Comparison of ENCODE assay signal across 8 cellular contexts in genomic region chr5:100779669-100780375, GRCh38.
A peak's percentile ranks its signal among the peaks of the same experiment; 100 is the strongest.
DNase-seq lines count a peak whose midpoint lies in the region; ATAC-seq and TF ChIP-seq lines count a peak whose summit lies in the region.

No MANE protein-coding gene starts in this region.

- peaks cover 1 to 11% of the 10 kb centered on the region in 2 donors for H3K9me3 Mint-ChIP-seq in stimulated activated naive CD8-positive, alpha-beta T cell treated with anti-CD3 and anti-CD28 coated beads, Interleukin-15, amount 100 ng/mL, for 72 hours

- DNase-seq in AML-193 (lab: John Stamatoyannopoulos, UW) (peak; percentile 73 to 85), coronary artery (ENCODE audit: low spot score) (no peak), NCI-H2227 treated with DMSO at 0.1 percent for 48 hours (lab: John Stamatoyannopoulos, UW) (no peak), DMS 273 (lab: John Stamatoyannopoulos, UW; ENCODE audit: unreplicated experiment) (no peak), NCI-H2029 (lab: John Stamatoyannopoulos, UW) (no peak)
- DNase-seq in stimulated activated naive CD8-positive, alpha-beta T cell treated with anti-CD3 and anti-CD28 coated beads, Interleukin-15, amount 100 ng/mL, for 72 hours: no peak

- TF ChIP-seq CTCF in coronary artery (IDR thresholded peaks at IDR 0.05): no peak

- H3K4me3 Mint-ChIP-seq in stimulated activated naive CD8-positive, alpha-beta T cell treated with anti-CD3 and anti-CD28 coated beads, Interleukin-15, amount 100 ng/mL, for 72 hours: peak overlapping the region; percentile 68 to 80

- peak overlapping the region in 1 of 2 donors; percentile 70 for H3K27ac ChIP-seq in coronary artery

- H3K27me3 Mint-ChIP-seq in stimulated activated naive CD8-positive, alpha-beta T cell treated with anti-CD3 and anti-CD28 coated beads, Interleukin-15, amount 100 ng/mL, for 72 hours: no peaks in the 10 kb centered on the region

- peaks cover 54% of the 10 kb centered on the region for H3K4me1 Mint-ChIP-seq in stimulated activated naive CD8-positive, alpha-beta T cell treated with anti-CD3 and anti-CD28 coated beads, Interleukin-15, amount 100 ng/mL, for 72 hours

- peak overlapping the region; percentile 10 for H3K4me3 ChIP-seq in coronary artery

- H3K27ac Mint-ChIP-seq in stimulated activated naive CD8-positive, alpha-beta T cell treated with anti-CD3 and anti-CD28 coated beads, Interleukin-15, amount 100 ng/mL, for 72 hours: peak overlapping the region; percentile 93 to 98

- ATAC-seq in GM19452 (IDR thresholded peaks at IDR 0.05; ENCODE audit: unreplicated experiment) (peak; percentile 31), HG03442 (IDR thresholded peaks at IDR 0.05; ENCODE audit: unreplicated experiment) (peak; percentile 23)
- ATAC-seq in stimulated activated naive CD8-positive, alpha-beta T cell treated with anti-CD3 and anti-CD28 coated beads, Interleukin-15, amount 100 ng/mL, for 72 hours: peak; percentile 44

Comparison
In these comparisons a context has a peak if more than half of its experiments do, and no peak if none do; other contexts are left out.
1. DNase-seq: peak in AML-193 (2 of 2); none in coronary artery (single experiment), stimulated activated naive CD8-positive, alpha-beta T cell treated with anti-CD3 and anti-CD28 coated beads, Interleukin-15, amount 100 ng/mL, for 72 hours (0 of 2), NCI-H2227 treated with DMSO at 0.1 percent for 48 hours (single experiment), DMS 273 (single experiment) and NCI-H2029 (single experiment).
2. Peak in every context shown above with its lines, with median percentiles within 50 percentile points of each other: ATAC-seq.